In genomic region chr11:67982255-67982857, GRCh38 we compare ENCODE assay signal across 4 cellular contexts. TPM values are rescaled to one million over a fixed set of nuclear protein-coding genes. Genes with fewer than 3 reads are reported as not detected.
"Had no signal": no experiment of that assay in that cellular context is flagged by ENCODE, and none has a peak within 500 bp of the region (broad histone marks: within the 10 kb centered on the region; RNA-seq: fewer than 3 reads in every experiment).

No MANE protein-coding gene starts in this region.

RNA-seq across cellular contexts. Expression of gene ALDH3B1, which starts 27.8 kb away (rescaled TPM):
- total RNA-seq: activated naive CD4-positive, alpha-beta T cell treated with anti-CD3 and anti-CD28 coated beads for 36 hours; activated naive CD8-positive, alpha-beta T cell treated with anti-CD3 and anti-CD28 coated beads for 36 hours; activated T-helper 1 cell treated with anti-CD3 and anti-CD28 coated beads, Interleukin-12 subunit alpha, Interleukin-12 subunit beta, Interleukin-2, Interleukin-4 antibody, amounts not matched to agents 30 ng/mL and 10 ng/mL and 1 ng/mL, durations not matched to agents 14 hours and 24 hours and 36 hours; activated T-helper 2 cell treated with anti-CD3 and anti-CD28 coated beads, Interferon-gamma antibody, Interleukin-2, Interleukin-4, amounts not matched to agents 10 μg/mL and 5 μg/mL and 100 μg/mL, durations not matched to agents 14 hours and 24 hours and 36 hours had no signal
